18 cellular contexts compared by ENCODE assay signal in the genomic region with DNA sequence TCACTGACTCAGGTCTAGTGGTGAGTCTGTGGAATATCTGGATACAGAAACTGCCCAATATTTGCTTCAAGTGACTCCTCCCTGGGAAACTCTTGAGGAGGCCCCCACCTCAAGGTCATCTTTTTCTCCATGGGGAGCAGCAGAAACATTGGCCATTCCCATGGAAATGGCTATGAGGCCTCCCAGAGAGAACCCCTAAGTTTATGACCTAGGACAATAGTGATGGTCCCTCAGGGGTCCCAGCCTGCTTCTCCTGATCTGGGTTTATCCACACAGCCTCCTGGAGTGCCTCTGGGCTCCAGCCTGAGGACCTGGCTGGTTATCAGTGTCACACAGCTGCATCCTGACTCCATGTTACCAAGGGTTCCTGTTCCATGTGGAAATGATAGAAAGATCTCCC.
DNase-seq lines count a peak whose midpoint lies in the region; ATAC-seq, FAIRE-seq and TF ChIP-seq lines count a peak whose summit lies in the region.
"Had no signal": no experiment of that assay in that cellular context is flagged by ENCODE, and none has a peak within 500 bp of the region (broad histone marks: within the 10 kb centered on the region; RNA-seq: fewer than 3 reads in every experiment).

No MANE protein-coding gene starts in this region.

- H3K27me3 Mint-ChIP-seq in activated B cell treated with CpG ODN at 0.5 μM for 24 hours (no peaks in the 10 kb centered on the region), naive B cell (no peaks in the 10 kb centered on the region)

- H3K27ac ChIP-seq in BLaER1 (peak overlapping the region; percentile 73; the same call in 1 of the 2 replicates), HEK293 (ENCODE audit: extremely low read depth, low read depth, low read length) (no peak overlapping the region)
- H3K27ac ChIP-seq: KMS-11 had no signal

- intact Hi-C loops in activated B cell treated with CpG ODN at 0.5 μM for 24 hours (cut with micrococcal nuclease): no loop called here

- H3K36me3 ChIP-seq in BLaER1 (no peaks in the 10 kb centered on the region), HEK293 (ENCODE audit: control insufficient read depth in 2 of 2, insufficient read depth in 1 of 2, low read length in 2 of 2) (no peaks in the 10 kb centered on the region)
- H3K36me3 ChIP-seq: BE2C had no signal

- H3K4me3 ChIP-seq in BLaER1 (no peak overlapping the region), HEK293 (ENCODE audit: low read depth, low read length) (no peak overlapping the region)

- POLR2A ChIA-PET in HEK293 (lab: Yijun Ruan, JAX) (no interaction called here), activated B cell treated with CpG ODN at 0.5 μM for 24 hours (lab: Charles Lee) (no interaction called here), GM10248 (lab: Yijun Ruan, JAX) (no interaction called here)

- no peaks in the 10 kb centered on the region for H3K9me3 ChIP-seq in BLaER1
- H3K9me3 ChIP-seq in HEK293 (ENCODE audit: control insufficient read depth, insufficient read depth, low read depth, low read length): no peaks in the 10 kb centered on the region
- H3K9me3 ChIP-seq: BE2C had no signal

- no peaks in the 10 kb centered on the region for H4K20me1 ChIP-seq in BLaER1

- peaks cover 85% of the 10 kb centered on the region for H3K4me1 Mint-ChIP-seq in activated B cell treated with CpG ODN at 0.5 μM for 24 hours
- peaks cover 80 to 88% (median 84%) of the 10 kb centered on the region in 3 donors for H3K4me1 Mint-ChIP-seq in naive B cell
- H3K4me1 Mint-ChIP-seq: CD4-positive, alpha-beta memory T cell had no signal

- CTCF ChIA-PET in HEK293 (lab: Yijun Ruan, JAX): interaction anchor here (4.0 kb wide), 1 partner anchor 21 kb away, joined by 13 read pairs; no protein-coding TSS in a partner anchor
- CTCF ChIA-PET in activated B cell treated with CpG ODN at 0.5 μM for 24 hours (lab: Charles Lee): no interaction called here
- CTCF ChIA-PET in GM10248 (lab: Yijun Ruan, JAX): no interaction called here

- TF ChIP-seq CTCF in HEK293 (tag by site-specific recombination; IDR thresholded peaks at IDR 0.05): no peak
- no peak for TF ChIP-seq CTCF in activated B cell treated with CpG ODN at 0.5 μM for 24 hours (IDR thresholded peaks at IDR 0.05)
- no peak for TF ChIP-seq CTCF in GM10248 (IDR thresholded peaks at IDR 0.05; ENCODE audit: control extremely low read depth, extremely low read depth, low read depth, missing control alignments)

- H3K4me3 Mint-ChIP-seq in activated B cell treated with CpG ODN at 0.5 μM for 24 hours (peak overlapping the region; percentile 20), naive B cell (peak overlapping the region in 1 of 8 donors; percentile 53)
- H3K4me3 Mint-ChIP-seq: CD14-positive monocyte; CD4-positive, alpha-beta memory T cell; H9 had no signal

- DNase-seq in activated B cell treated with CpG ODN at 0.5 μM for 24 hours: no peak
- DNase-seq in naive B cell: no peak
- no peak for DNase-seq in LoVo (ENCODE audit: low spot score)
- DNase-seq in frontal cortex (ENCODE audit: low spot score in 2 of 2): no peak
- DNase-seq in GM10248 (ENCODE audit: extremely low spot score): no peak
- DNase-seq: BE2C; Calu3; CD4-positive, alpha-beta memory T cell; DND-41; H9 had no signal

- H3K9me3 Mint-ChIP-seq in activated B cell treated with CpG ODN at 0.5 μM for 24 hours (no peaks in the 10 kb centered on the region), naive B cell (no peaks in the 10 kb centered on the region)
- H3K9me3 Mint-ChIP-seq: CD4-positive, alpha-beta memory T cell; H9 had no signal

- no peak for FAIRE-seq in frontal cortex (lab: Jason Lieb, UNC)
- FAIRE-seq: G401.6, H1, HepG2 had no signal

- no peak overlapping the region for H3K9ac ChIP-seq in BLaER1
- H3K9ac ChIP-seq: KMS-11 had no signal

- H3K4me1 ChIP-seq in BLaER1 (peaks cover 97% of the 10 kb centered on the region), HEK293 (ENCODE audit: control insufficient read depth, insufficient read depth, low read length) (no peaks in the 10 kb centered on the region)
- H3K4me1 ChIP-seq: BE2C had no signal

- no peaks in the 10 kb centered on the region for H3K27me3 ChIP-seq in BLaER1

- no peak overlapping the region for H3K27ac Mint-ChIP-seq in activated B cell treated with CpG ODN at 0.5 μM for 24 hours
- peak overlapping the region in 4 of 6 donors; percentile 18 to 94 (median 80) for H3K27ac Mint-ChIP-seq in naive B cell
- H3K27ac Mint-ChIP-seq: CD4-positive, alpha-beta memory T cell; H9 had no signal

- H3K36me3 Mint-ChIP-seq in activated B cell treated with CpG ODN at 0.5 μM for 24 hours (ENCODE audit: low read depth) (no peaks in the 10 kb centered on the region), naive B cell (no peaks in the 10 kb centered on the region)
- H3K36me3 Mint-ChIP-seq: CD14-positive monocyte; CD4-positive, alpha-beta memory T cell had no signal

- H3K4me2 ChIP-seq in BLaER1: peak overlapping the region; percentile 67
- H3K4me2 ChIP-seq: KMS-11 had no signal

- no peak for ATAC-seq in activated B cell treated with CpG ODN at 0.5 μM for 24 hours (ENCODE audit: low read depth)
- ATAC-seq in naive B cell (ENCODE audit: low read depth in 2 of 2): no peak
- ATAC-seq in GM18498 (IDR thresholded peaks at IDR 0.05; ENCODE audit: unreplicated experiment): no peak

TF ChIP-seq in HEK293, 187 proteins besides CTCF, POLR2A, EP300 and RAD21:
- TF ChIP-seq, protein P1, sequence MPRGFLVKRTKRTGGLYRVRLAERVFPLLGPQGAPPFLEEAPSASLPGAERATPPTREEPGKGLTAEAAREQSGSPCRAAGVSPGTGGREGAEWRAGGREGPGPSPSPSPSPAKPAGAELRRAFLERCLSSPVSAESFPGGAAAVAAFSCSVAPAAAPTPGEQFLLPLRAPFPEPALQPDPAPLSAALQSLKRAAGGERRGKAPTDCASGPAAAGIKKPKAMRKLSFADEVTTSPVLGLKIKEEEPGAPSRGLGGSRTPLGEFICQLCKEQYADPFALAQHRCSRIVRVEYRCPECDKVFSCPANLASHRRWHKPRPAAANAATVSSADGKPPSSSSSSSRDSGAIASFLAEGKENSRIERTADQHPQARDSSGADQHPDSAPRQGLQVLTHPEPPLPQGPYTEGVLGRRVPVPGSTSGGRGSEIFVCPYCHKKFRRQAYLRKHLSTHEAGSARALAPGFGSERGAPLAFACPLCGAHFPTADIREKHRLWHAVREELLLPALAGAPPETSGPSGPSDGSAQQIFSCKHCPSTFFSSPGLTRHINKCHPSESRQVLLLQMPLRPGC (tag by site-specific recombination; IDR thresholded peaks at IDR 0.05): no peak
- peak; percentile 57; the same call in 1 of the 2 replicates for TF ChIP-seq ZIC2 (tag by site-specific recombination; IDR thresholded peaks at IDR 0.05)
